Comparison of ENCODE assay signal across 10 cellular contexts in the genomic region with DNA sequence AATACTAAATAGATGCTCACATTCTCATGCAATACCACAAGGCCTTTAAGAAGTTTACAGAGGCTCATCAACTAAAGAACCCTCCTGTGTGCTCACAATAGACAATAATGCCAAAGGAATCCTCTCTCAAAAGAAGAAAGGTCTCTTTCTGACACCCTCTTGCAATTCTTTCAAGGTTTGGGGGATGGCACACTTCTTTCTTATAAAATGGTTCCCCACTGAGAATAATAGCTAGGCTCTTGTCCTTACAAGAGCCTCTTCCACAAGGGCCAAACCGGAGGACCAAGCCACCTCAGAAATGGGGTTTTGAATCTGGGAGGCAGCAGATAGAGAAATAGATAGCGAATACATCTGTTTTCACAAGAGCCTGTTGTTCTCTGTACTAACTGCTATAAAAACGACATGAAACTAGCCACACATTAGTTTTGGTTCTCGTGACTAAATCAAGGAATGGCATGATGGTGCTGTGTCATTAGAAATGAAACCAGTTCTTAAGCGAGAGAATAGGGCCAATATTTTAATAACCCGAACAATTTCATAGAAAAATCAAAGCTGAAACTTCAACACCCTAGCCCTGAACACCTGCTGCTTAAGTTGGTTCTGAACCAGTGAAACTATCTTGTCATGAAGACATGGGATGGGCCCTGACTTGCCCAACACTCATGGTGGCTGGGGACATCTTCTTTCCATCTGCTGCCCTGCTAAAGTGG.
DNase-seq lines count a peak whose midpoint lies in the region; ATAC-seq and TF ChIP-seq lines count a peak whose summit lies in the region.
"Had no signal": no experiment of that assay in that cellular context is flagged by ENCODE, and none has a peak within 500 bp of the region (broad histone marks: within the 10 kb centered on the region; RNA-seq: fewer than 3 reads in every experiment).

No MANE protein-coding gene starts in this region.

- DNase-seq in central memory CD8-positive, alpha-beta T cell (ENCODE audit: low spot score in 2 of 2) = no peak
- DNase-seq in upper lobe of right lung (no peak), NCI-H2171 treated with DMSO at 0.1 percent for 48 hours (lab: John Stamatoyannopoulos, UW) (no peak), NCI-H345 treated with DMSO at 0.1 percent for 48 hours (lab: John Stamatoyannopoulos, UW; ENCODE audit: unreplicated experiment) (no peak)
- DNase-seq in stimulated activated naive CD4-positive, alpha-beta T cell (lab: John Stamatoyannopoulos, UW) = no peak
- DNase-seq: Right ventricle myocardium superior had no signal

- H3K4me3 ChIP-seq in upper lobe of right lung = no peak overlapping the region

- no peaks in the 10 kb centered on the region for H3K27me3 Mint-ChIP-seq in central memory CD8-positive, alpha-beta T cell

- H3K27ac ChIP-seq in upper lobe of right lung = no peak overlapping the region
- H3K27ac ChIP-seq: epithelial cell of prostate had no signal

- H3K9me3 ChIP-seq in upper lobe of right lung = no peaks in the 10 kb centered on the region

- peaks cover 44% of the 10 kb centered on the region for H3K4me1 Mint-ChIP-seq in central memory CD8-positive, alpha-beta T cell

- peak overlapping the region; percentile 25 for H3K27ac Mint-ChIP-seq in central memory CD8-positive, alpha-beta T cell (ENCODE audit: low read depth)

- H3K4me3 Mint-ChIP-seq in central memory CD8-positive, alpha-beta T cell = no peak overlapping the region

- H3K4me1 ChIP-seq in upper lobe of right lung = no peaks in the 10 kb centered on the region

- no peak for TF ChIP-seq CTCF in upper lobe of right lung (IDR thresholded peaks at IDR 0.05)

- H3K27me3 ChIP-seq in upper lobe of right lung = no peaks in the 10 kb centered on the region

- peaks cover 6% of the 10 kb centered on the region for H3K9me3 Mint-ChIP-seq in central memory CD8-positive, alpha-beta T cell

- no peaks in the 10 kb centered on the region for H3K36me3 ChIP-seq in upper lobe of right lung

- peaks cover 10% of the 10 kb centered on the region for H3K36me3 Mint-ChIP-seq in central memory CD8-positive, alpha-beta T cell (ENCODE audit: insufficient read depth)

- intact Hi-C loops in upper lobe of right lung (cut with DNase I) = no loop called here

- ATAC-seq in GM18873 (IDR thresholded peaks at IDR 0.05; ENCODE audit: low FRiP score, unreplicated experiment) (peak; percentile 55), GM21619 (IDR thresholded peaks at IDR 0.05; ENCODE audit: unreplicated experiment) (peak; percentile 44), HG03432 (IDR thresholded peaks at IDR 0.05; ENCODE audit: unreplicated experiment) (peak; percentile 57), upper lobe of right lung (no peak)
- ATAC-seq in central memory CD8-positive, alpha-beta T cell (replicated peaks; ENCODE audit: extremely low read depth, poor library complexity, severe bottlenecking) = no peak

Comparison
In these comparisons a context has a peak if more than half of its experiments do, and no peak if none do; other contexts are left out.
1. ATAC-seq: peak in GM18873 (single experiment), GM21619 (single experiment) and HG03432 (single experiment); none in central memory CD8-positive, alpha-beta T cell (single experiment) and upper lobe of right lung (single experiment).